1 cellular context compared by ENCODE assay signal in genomic region chr2:101892377-101892776, GRCh38.
TF ChIP-seq lines count a peak whose summit lies in the region.

No MANE protein-coding gene starts in this region.

TF ChIP-seq in GM23338, 12 proteins besides CTCF, POLR2A, EP300 and RAD21 (continued from another document):
- TF ChIP-seq ZNF462 (CRISPR knock-in tag; IDR thresholded peaks at IDR 0.05) = no peak
- TF ChIP-seq NANOG (IDR thresholded peaks at IDR 0.05; ENCODE audit: borderline replicate concordance) = no peak
- no peak for TF ChIP-seq JUNB (IDR thresholded peaks at IDR 0.05; ENCODE audit: unreplicated experiment)
- no peak for TF ChIP-seq EZH2 (IDR thresholded peaks at IDR 0.05; ENCODE audit: low read depth, unreplicated experiment)
- no peak for TF ChIP-seq POLR2AphosphoS5 (IDR thresholded peaks at IDR 0.05; ENCODE audit: low read depth)
- TF ChIP-seq, protein P1, sequence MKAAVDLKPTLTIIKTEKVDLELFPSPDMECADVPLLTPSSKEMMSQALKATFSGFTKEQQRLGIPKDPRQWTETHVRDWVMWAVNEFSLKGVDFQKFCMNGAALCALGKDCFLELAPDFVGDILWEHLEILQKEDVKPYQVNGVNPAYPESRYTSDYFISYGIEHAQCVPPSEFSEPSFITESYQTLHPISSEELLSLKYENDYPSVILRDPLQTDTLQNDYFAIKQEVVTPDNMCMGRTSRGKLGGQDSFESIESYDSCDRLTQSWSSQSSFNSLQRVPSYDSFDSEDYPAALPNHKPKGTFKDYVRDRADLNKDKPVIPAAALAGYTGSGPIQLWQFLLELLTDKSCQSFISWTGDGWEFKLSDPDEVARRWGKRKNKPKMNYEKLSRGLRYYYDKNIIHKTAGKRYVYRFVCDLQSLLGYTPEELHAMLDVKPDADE (IDR thresholded peaks at IDR 0.05) = no peak
- no peak for TF ChIP-seq ZNF114 (CRISPR knock-in tag; IDR thresholded peaks at IDR 0.05)
- no peak for TF ChIP-seq REST (IDR thresholded peaks at IDR 0.05; ENCODE audit: unreplicated experiment)
